ENCODE assay signal across 8 cellular contexts in the genomic region with DNA sequence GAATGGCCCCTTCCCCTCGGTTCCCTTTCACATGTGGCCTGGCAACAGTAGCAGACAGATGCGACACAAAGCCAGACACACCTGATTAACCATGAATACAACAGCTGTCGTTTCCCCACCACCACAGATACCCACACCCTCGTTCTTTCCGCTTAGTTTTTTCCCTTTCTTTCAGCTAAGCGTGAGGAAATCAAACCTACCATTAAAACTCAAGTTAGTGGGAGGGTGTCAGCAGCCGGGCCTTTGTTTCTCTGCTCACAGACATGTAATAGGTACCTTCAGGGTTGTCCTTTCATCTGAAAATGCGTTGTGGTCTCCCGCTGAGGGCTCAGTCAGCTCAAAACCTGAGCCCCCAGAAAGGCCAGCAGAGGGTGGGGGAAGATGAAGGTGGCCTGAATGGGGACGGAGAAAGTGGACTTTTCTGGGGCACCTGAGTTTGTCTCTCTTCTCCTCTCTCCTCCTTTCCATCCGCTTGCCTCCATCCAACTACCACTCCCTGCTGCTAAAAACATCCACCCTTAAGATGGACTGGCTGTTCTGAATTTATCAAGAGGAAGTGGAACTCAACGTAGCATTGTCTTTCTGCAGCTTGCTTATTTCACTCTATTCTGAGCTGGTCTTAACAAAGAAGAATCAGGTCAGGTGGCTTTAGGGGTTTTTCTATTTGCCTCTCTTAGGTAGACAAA.
DNase-seq lines count a peak whose midpoint lies in the region; ATAC-seq and TF ChIP-seq lines count a peak whose summit lies in the region.

No MANE protein-coding gene starts in this region.

- CTCF ChIA-PET in RWPE1 (lab: Yijun Ruan, JAX) = no interaction called here

- intact Hi-C loops in left ventricle myocardium inferior (cut with micrococcal nuclease) = no loop called here

- peak overlapping the region; percentile 68 for H3K27ac ChIP-seq in RWPE1
- no peak overlapping the region for H3K27ac ChIP-seq in left ventricle myocardium inferior (replicated peaks)

- no peaks in the 10 kb centered on the region for H3K4me1 ChIP-seq in left ventricle myocardium inferior

- peak; percentile 52 to 77 for DNase-seq in NOMO-1 (lab: John Stamatoyannopoulos, UW; ENCODE audit: unreplicated experiment in 2 of 2)
- DNase-seq in NOMO-1 treated with dmso at 0.1 percent for 144 hours (lab: John Stamatoyannopoulos, UW; ENCODE audit: unreplicated experiment) = no peak
- no peak for DNase-seq in RWPE1 (ENCODE audit: low spot score)
- DNase-seq in pons (ENCODE audit: low spot score) = peak; percentile 73
- no peak for DNase-seq in left ventricle myocardium inferior

- H3K27me3 ChIP-seq in left ventricle myocardium inferior (ENCODE audit: low read depth) = no peaks in the 10 kb centered on the region

- POLR2A ChIA-PET in RWPE1 (lab: Yijun Ruan, JAX; ENCODE audit: low non-redundant PET) = no interaction called here

- H3K9me3 ChIP-seq in left ventricle myocardium inferior (replicated peaks) = no peaks in the 10 kb centered on the region

- no peak overlapping the region for H3K4me3 ChIP-seq in left ventricle myocardium inferior

- TF ChIP-seq CTCF in RWPE1 (conservative IDR thresholded peaks at IDR 0.05; ENCODE audit: low read depth) (no peak), left ventricle myocardium inferior (IDR thresholded peaks at IDR 0.05; ENCODE audit: borderline replicate concordance) (no peak)

- ATAC-seq in HG03064 (IDR thresholded peaks at IDR 0.05; ENCODE audit: low read depth, unreplicated experiment) (peak; percentile 54), HG03439 (IDR thresholded peaks at IDR 0.05; ENCODE audit: unreplicated experiment) (no peak), HG02763 (IDR thresholded peaks at IDR 0.05; ENCODE audit: unreplicated experiment) (no peak)

- no peaks in the 10 kb centered on the region for H3K36me3 ChIP-seq in left ventricle myocardium inferior

Comparison
In these comparisons a context has a peak if more than half of its experiments do, and no peak if none do; other contexts are left out.
1. DNase-seq: peak in NOMO-1 (2 of 2) and pons (single experiment); none in NOMO-1 treated with dmso at 0.1 percent for 144 hours (single experiment), RWPE1 (single experiment) and left ventricle myocardium inferior (single experiment).